Comparison of ENCODE assay signal across 8 cellular contexts in the genomic region with DNA sequence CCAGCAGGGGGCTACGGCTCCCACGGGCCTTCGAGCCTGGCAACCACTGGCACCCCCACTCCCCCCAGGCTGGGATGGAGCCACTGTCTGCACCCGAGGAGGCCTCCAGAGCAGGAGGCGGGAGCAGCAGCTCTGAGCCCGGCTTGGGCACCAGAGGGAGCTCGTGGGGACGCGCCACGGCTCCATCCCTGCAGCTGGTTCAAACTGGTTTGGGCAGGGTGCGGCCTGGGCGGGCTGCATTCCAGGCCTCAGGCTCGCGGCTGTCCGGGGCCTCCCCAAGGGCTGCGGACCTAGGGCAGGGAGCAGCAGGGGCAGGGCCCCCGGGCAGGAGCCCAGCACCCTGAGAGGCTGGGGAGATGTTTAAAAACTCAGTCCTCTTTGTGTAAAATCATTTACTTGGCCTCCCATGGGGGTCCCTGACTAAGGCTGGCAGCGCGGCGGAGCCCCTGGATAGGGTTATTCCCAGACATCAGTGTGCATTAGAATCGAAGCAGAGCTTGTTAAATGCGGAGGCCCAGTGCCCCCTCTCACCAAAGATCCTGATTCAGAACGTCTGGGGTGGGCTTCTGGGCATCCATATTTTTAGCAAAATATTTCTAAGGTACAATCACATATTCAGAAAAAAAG. TPM values are rescaled to one million over a fixed set of nuclear protein-coding genes. Genes with fewer than 3 reads are reported as not detected.
DNase-seq lines count a peak whose midpoint lies in the region; ATAC-seq, FAIRE-seq and TF ChIP-seq lines count a peak whose summit lies in the region.

No MANE protein-coding gene starts in this region.

- peaks cover 19% of the 10 kb centered on the region for H3K4me1 ChIP-seq in CD4-positive, CD25-positive, alpha-beta regulatory T cell (ENCODE audit: control insufficient read depth, insufficient read depth, low read length, poor library complexity, severe bottlenecking)

- no peak overlapping the region for H3K4me3 ChIP-seq in CD4-positive, CD25-positive, alpha-beta regulatory T cell (ENCODE audit: low read depth, low read length)

- H3K4me3 Mint-ChIP-seq in CD4-positive, CD25-positive, alpha-beta regulatory T cell: peak overlapping the region in 1 of 4 donors; percentile 58
- no peak overlapping the region for H3K4me3 Mint-ChIP-seq in endothelial cell (ENCODE audit: unreplicated experiment)

- ATAC-seq in CD4-positive, CD25-positive, alpha-beta regulatory T cell (ENCODE audit: low read depth in 2 of 2): peak; percentile 65 to 70
- ATAC-seq in HG03460 (IDR thresholded peaks at IDR 0.05; ENCODE audit: unreplicated experiment): peak; percentile 55

- no peaks in the 10 kb centered on the region for H3K36me3 ChIP-seq in CD4-positive, CD25-positive, alpha-beta regulatory T cell (ENCODE audit: control insufficient read depth, insufficient read depth, low read length)

- H3K27ac ChIP-seq in CD4-positive, CD25-positive, alpha-beta regulatory T cell (ENCODE audit: insufficient read depth, low read length, poor library complexity, severe bottlenecking): peak overlapping the region; percentile 57

- no peaks in the 10 kb centered on the region for H3K9me3 ChIP-seq in CD4-positive, CD25-positive, alpha-beta regulatory T cell (ENCODE audit: control insufficient read depth in 2 of 2, low read length in 2 of 2)

- no peaks in the 10 kb centered on the region for H3K9me3 Mint-ChIP-seq in CD4-positive, CD25-positive, alpha-beta regulatory T cell
- no peaks in the 10 kb centered on the region for H3K9me3 Mint-ChIP-seq in endothelial cell (ENCODE audit: unreplicated experiment)

- peaks cover 0 to 26% (median 5%) of the 10 kb centered on the region in 4 donors for H3K4me1 Mint-ChIP-seq in CD4-positive, CD25-positive, alpha-beta regulatory T cell
- H3K4me1 Mint-ChIP-seq in endothelial cell (ENCODE audit: unreplicated experiment): peaks cover 2% of the 10 kb centered on the region

- peaks cover 5% of the 10 kb centered on the region for H3K27me3 Mint-ChIP-seq in CD4-positive, CD25-positive, alpha-beta regulatory T cell
- no peaks in the 10 kb centered on the region for H3K27me3 Mint-ChIP-seq in endothelial cell (ENCODE audit: unreplicated experiment)

- peak; percentile 44 for FAIRE-seq in GM19239 (lab: Jason Lieb, UNC)

- H3K27me3 ChIP-seq in CD4-positive, CD25-positive, alpha-beta regulatory T cell (ENCODE audit: control insufficient read depth, insufficient read depth, low read length): no peaks in the 10 kb centered on the region

- peak; percentile 47 to 83 (median 65) for DNase-seq in CD4-positive, CD25-positive, alpha-beta regulatory T cell
- peak; percentile 80 for DNase-seq in GM19239 (ENCODE audit: insufficient read length, low spot score)
- peak; percentile 53 to 84 for DNase-seq in NOMO-1 (lab: John Stamatoyannopoulos, UW; ENCODE audit: unreplicated experiment in 2 of 2)
- peak; percentile 47 for DNase-seq in activated CD8-positive, alpha-beta memory T cell treated with anti-CD3 and anti-CD28 coated beads, Interleukin-2, amount 50 U/mL, for 24 hours (ENCODE audit: extremely low read depth)
- DNase-seq in endothelial cell (ENCODE audit: low spot score): peak; percentile 92
- DNase-seq in middle frontal gyrus (ENCODE audit: extremely low spot score, low spot score): peak; percentile 61
- DNase-seq in stimulated activated CD8-positive, alpha-beta memory T cell treated with anti-CD3 and anti-CD28 coated beads, Interleukin-2, amount 100 ng/mL, for 48 hours (ENCODE audit: low read depth in 2 of 2): peak; percentile 70 to 75

- TF ChIP-seq CTCF in endothelial cell (IDR thresholded peaks at IDR 0.05; ENCODE audit: unreplicated experiment): peak; percentile 59

- H3K27ac Mint-ChIP-seq in CD4-positive, CD25-positive, alpha-beta regulatory T cell: peak overlapping the region; percentile 32 to 82 (median 65)
- peak overlapping the region; percentile 52 for H3K27ac Mint-ChIP-seq in endothelial cell (ENCODE audit: unreplicated experiment)

- no peaks in the 10 kb centered on the region for H3K36me3 Mint-ChIP-seq in CD4-positive, CD25-positive, alpha-beta regulatory T cell
- H3K36me3 Mint-ChIP-seq in endothelial cell (ENCODE audit: low read depth, unreplicated experiment): no peaks in the 10 kb centered on the region

RNA-seq across cellular contexts. Expression of a gene that starts 4.1 kb away (rescaled TPM):
- 8.0 TPM for total RNA-seq in CD4-positive, CD25-positive, alpha-beta regulatory T cell
- 10 to 100 TPM in 3 of 4 donors, 1 to 10 TPM in 1; 8.5 to 17.6 (median 15.5) TPM for polyA plus RNA-seq in CD4-positive, CD25-positive, alpha-beta regulatory T cell
- total RNA-seq in endothelial cell (ENCODE audit: unreplicated experiment): 7.6 TPM

RNA-seq across cellular contexts. Expression of a gene that starts 59.4 kb away (rescaled TPM):
- 5.0 TPM for total RNA-seq in CD4-positive, CD25-positive, alpha-beta regulatory T cell
- polyA plus RNA-seq in CD4-positive, CD25-positive, alpha-beta regulatory T cell: 1 to 10 TPM in 3 of 4 donors, under 1 TPM in 1; 0.79 to 1.4 (median 1.2) TPM
- 7.1 TPM for total RNA-seq in endothelial cell (ENCODE audit: unreplicated experiment)
